In genomic region chr11:73312036-73312435, GRCh38 we compare ENCODE assay signal across 13 cellular contexts. TPM values are rescaled to one million over a fixed set of nuclear protein-coding genes. Genes with fewer than 3 reads are reported as not detected.
DNase-seq lines count a peak whose midpoint lies in the region; ATAC-seq and TF ChIP-seq lines count a peak whose summit lies in the region.
"Had no signal": no experiment of that assay in that cellular context is flagged by ENCODE, and none has a peak within 500 bp of the region (broad histone marks: within the 10 kb centered on the region; RNA-seq: fewer than 3 reads in every experiment).

No MANE protein-coding gene starts in this region.

- TF ChIP-seq CTCF in brain microvascular endothelial cell (IDR thresholded peaks at IDR 0.05; ENCODE audit: low read depth, low read length, missing control alignments) = no peak

- in situ Hi-C loops in brain microvascular endothelial cell (cut with HindIII; ENCODE audit: low pct_ligation_motif_present, low sequenced_read_pairs) = no loop called here

- H3K4me1 Mint-ChIP-seq in stimulated activated naive CD8-positive, alpha-beta T cell treated with anti-CD3 and anti-CD28 coated beads, Interleukin-15, amount 100 ng/mL, for 72 hours = peaks cover 18% of the 10 kb centered on the region

- H3K36me3 ChIP-seq in BLaER1 (peaks cover 3% of the 10 kb centered on the region; the same call in 1 of the 2 replicates), brain microvascular endothelial cell (replicated peaks) (peaks cover 2% of the 10 kb centered on the region), skeletal muscle satellite cell (ENCODE audit: insufficient read depth, low read length) (peaks cover 34% of the 10 kb centered on the region)
- H3K36me3 ChIP-seq: adrenal gland had no signal

- H3K27me3 ChIP-seq in BLaER1 (peaks cover 27% of the 10 kb centered on the region), brain microvascular endothelial cell (replicated peaks) (no peaks in the 10 kb centered on the region), layer of hippocampus (ENCODE audit: control insufficient read depth, insufficient read depth, low read length) (peaks cover 6% of the 10 kb centered on the region), skeletal muscle satellite cell (ENCODE audit: control insufficient read depth, insufficient read depth, low read length) (no peaks in the 10 kb centered on the region)
- H3K27me3 ChIP-seq: adrenal gland had no signal

- peaks cover 24% of the 10 kb centered on the region for H3K27me3 Mint-ChIP-seq in stimulated activated naive CD8-positive, alpha-beta T cell treated with anti-CD3 and anti-CD28 coated beads, Interleukin-15, amount 100 ng/mL, for 72 hours

- H3K9me3 Mint-ChIP-seq in stimulated activated naive CD8-positive, alpha-beta T cell treated with anti-CD3 and anti-CD28 coated beads, Interleukin-15, amount 100 ng/mL, for 72 hours = no peaks in the 10 kb centered on the region
- H3K9me3 Mint-ChIP-seq: CD8-positive, alpha-beta memory T cell had no signal

- H3K9me3 ChIP-seq in BLaER1 = no peaks in the 10 kb centered on the region
- no peaks in the 10 kb centered on the region for H3K9me3 ChIP-seq in skeletal muscle satellite cell (replicated peaks; ENCODE audit: low read length)
- H3K9me3 ChIP-seq: adrenal gland had no signal

- DNase-seq in brain microvascular endothelial cell = no peak
- no peak for DNase-seq in stimulated activated naive CD8-positive, alpha-beta T cell treated with anti-CD3 and anti-CD28 coated beads, Interleukin-15, amount 100 ng/mL, for 72 hours
- DNase-seq: activated CD4-positive, alpha-beta T cell treated with anti-CD3 and anti-CD28 coated beads, Interleukin-2, amount 50 U/mL, for 4 hours; adrenal gland; CD8-positive, alpha-beta memory T cell; NCI-H510A treated with DMSO at 0.1 percent for 48 hours had no signal

- H3K27ac Mint-ChIP-seq in stimulated activated naive CD8-positive, alpha-beta T cell treated with anti-CD3 and anti-CD28 coated beads, Interleukin-15, amount 100 ng/mL, for 72 hours = no peak overlapping the region

- no peak overlapping the region for H3K4me3 ChIP-seq in BLaER1
- H3K4me3 ChIP-seq in brain microvascular endothelial cell (ENCODE audit: low read depth, low read length) = peak overlapping the region; percentile 41
- peak overlapping the region; percentile 77 for H3K4me3 ChIP-seq in skeletal muscle satellite cell (ENCODE audit: low read length)

- H3K4me1 ChIP-seq in BLaER1 (peaks cover 87% of the 10 kb centered on the region), skeletal muscle satellite cell (ENCODE audit: control insufficient read depth, insufficient read depth, low read length) (peaks cover 65% of the 10 kb centered on the region)

- H3K4me3 Mint-ChIP-seq in stimulated activated naive CD8-positive, alpha-beta T cell treated with anti-CD3 and anti-CD28 coated beads, Interleukin-15, amount 100 ng/mL, for 72 hours = no peak overlapping the region

- ATAC-seq in GM18520 (IDR thresholded peaks at IDR 0.05; ENCODE audit: unreplicated experiment) (no peak), HG02981 (IDR thresholded peaks at IDR 0.05; ENCODE audit: unreplicated experiment) (no peak), HG02763 (IDR thresholded peaks at IDR 0.05; ENCODE audit: unreplicated experiment) (no peak)
- ATAC-seq in stimulated activated naive CD8-positive, alpha-beta T cell treated with anti-CD3 and anti-CD28 coated beads, Interleukin-15, amount 100 ng/mL, for 72 hours = no peak

- peaks cover 44% of the 10 kb centered on the region for H4K20me1 ChIP-seq in BLaER1

- H3K9ac ChIP-seq in BLaER1 (peak overlapping the region; percentile 48; the same call in 1 of the 2 replicates), skeletal muscle satellite cell (ENCODE audit: low read depth, low read length) (peak overlapping the region; percentile 69)

- H3K27ac ChIP-seq in BLaER1 (no peak overlapping the region), brain microvascular endothelial cell (no peak overlapping the region), layer of hippocampus (ENCODE audit: low read depth, low read length) (peak overlapping the region; percentile 89)

- peak overlapping the region; percentile 99 for H3K4me2 ChIP-seq in BLaER1
- peak overlapping the region; percentile 99 for H3K4me2 ChIP-seq in skeletal muscle satellite cell (ENCODE audit: low read length)

RNA-seq across cellular contexts. Expression of gene ARHGEF17, which starts 4.0 kb away (rescaled TPM):
- total RNA-seq in skeletal muscle satellite cell (2012; rRNA removed) = 9.4 and 11.2 TPM in 2 replicates
- total RNA-seq: CD8-positive, alpha-beta memory T cell had no signal

RNA-seq across cellular contexts. Expression of gene P2RY6, which starts 39.9 kb away (rescaled TPM):
- 0.25 TPM in 1 of 2 replicates, not detected in the other for total RNA-seq in skeletal muscle satellite cell (2012; rRNA removed)
- total RNA-seq: SK-MEL-5 had no signal
